10 cellular contexts compared by ENCODE assay signal in genomic region chr1:231334952-231335351, GRCh38. TPM values are rescaled to one million over a fixed set of nuclear protein-coding genes. Genes with fewer than 3 reads are reported as not detected.
DNase-seq lines count a peak whose midpoint lies in the region; ATAC-seq and TF ChIP-seq lines count a peak whose summit lies in the region.
"Had no signal": no experiment of that assay in that cellular context is flagged by ENCODE, and none has a peak within 500 bp of the region (broad histone marks: within the 10 kb centered on the region; RNA-seq: fewer than 3 reads in every experiment).

No MANE protein-coding gene starts in this region.

- H3K36me3 ChIP-seq in A673 (ENCODE audit: insufficient read depth, low read length, poor library complexity, severe bottlenecking) (no peaks in the 10 kb centered on the region), muscle layer of duodenum (ENCODE audit: control insufficient read depth in 1 of 2, insufficient read depth in 2 of 2, low read length in 2 of 2) (peaks cover 0 to 12% of the 10 kb centered on the region in 2 donors)

- POLR2A ChIA-PET in A673 (lab: Charles Lee; ENCODE audit: low non-redundant PET), result no interaction called here
- POLR2A ChIA-PET in MCF 10A (lab: Yijun Ruan, JAX), result interaction anchor here (0.8 to 11.1 kb wide), 12 partner anchors 10 to 533 kb away, joined by 3 to 343 read pairs (median 17); partner anchors contain the start of genes EGLN1, GNPAT and TSNAX

- no peaks in the 10 kb centered on the region for H3K27me3 Mint-ChIP-seq in MCF 10A (ENCODE audit: insufficient read depth, unreplicated experiment)

- no peak for ATAC-seq in HG03521 (IDR thresholded peaks at IDR 0.05; ENCODE audit: unreplicated experiment)

- H3K4me3 ChIP-seq in A673 (ENCODE audit: low read depth, low read length, poor library complexity, severe bottlenecking), result peak overlapping the region; percentile 74
- peak overlapping the region; percentile 19 for H3K4me3 ChIP-seq in HL-60 (replicated peaks; ENCODE audit: insufficient read depth, low read length)
- H3K4me3 ChIP-seq in muscle layer of duodenum (ENCODE audit: low read depth in 1 of 2, low read length in 2 of 2), result peak overlapping the region; percentile 84 to 96

- H3K27ac ChIP-seq in A673 (ENCODE audit: low read depth, low read length, poor library complexity, severe bottlenecking) (no peak overlapping the region), HL-60 (replicated peaks) (no peak overlapping the region), muscle layer of duodenum (ENCODE audit: low read length) (no peak overlapping the region)
- H3K27ac ChIP-seq: neutrophil had no signal

- CTCF ChIA-PET in A673 (lab: Charles Lee) (interaction anchor here (0.6 kb wide), 1 partner anchor 307 kb away, joined by 3 read pairs; no protein-coding TSS in a partner anchor), MCF 10A (lab: Yijun Ruan, JAX) (interaction anchor here (0.7 to 1.6 kb wide), 11 partner anchors 10 to 268 kb away, joined by 3 to 10 read pairs (median 4); no protein-coding TSS in a partner anchor)

- H3K27ac Mint-ChIP-seq in MCF 10A (ENCODE audit: low read depth, unreplicated experiment), result peak overlapping the region; percentile 97

- DNase-seq in A673 (ENCODE audit: low spot score) (no peak), HL-60 (ENCODE audit: low read depth in 1 of 2, low spot score in 1 of 2) (no peak), MCF 10A (ENCODE audit: unreplicated experiment) (no peak), NCI-H1694 treated with DMSO at 0.1 percent for 48 hours (lab: John Stamatoyannopoulos, UW) (no peak), NK-92 (lab: John Stamatoyannopoulos, UW; ENCODE audit: unreplicated experiment) (no peak), GM10266 (ENCODE audit: extremely low spot score) (no peak)
- DNase-seq: substantia nigra had no signal

- H3K4me1 Mint-ChIP-seq in MCF 10A (ENCODE audit: insufficient read depth, unreplicated experiment), result peaks cover 39% of the 10 kb centered on the region

- H3K36me3 Mint-ChIP-seq in MCF 10A (ENCODE audit: insufficient read depth, unreplicated experiment), result peaks cover 40% of the 10 kb centered on the region

- H3K4me3 Mint-ChIP-seq in MCF 10A (ENCODE audit: unreplicated experiment), result peak overlapping the region; percentile 98

- no TSS peak for BruUV-seq in A673 (replicated peaks; lab: Mats Ljungman, UMichigan)
- BruUV-seq in MCF 10A (replicated peaks; lab: Mats Ljungman, UMichigan), result no TSS peak

- intact Hi-C loops in A673 (cut with micrococcal nuclease; ENCODE audit: unreplicated experiment), result no loop called here
- intact Hi-C loops in MCF 10A (cut with micrococcal nuclease), result no loop called here

- H3K9me3 ChIP-seq in A673 (ENCODE audit: low read depth, low read length, poor library complexity, severe bottlenecking) (no peaks in the 10 kb centered on the region), muscle layer of duodenum (ENCODE audit: control insufficient read depth in 1 of 2, low read length in 2 of 2) (no peaks in the 10 kb centered on the region)
- H3K9me3 ChIP-seq: neutrophil had no signal

- H3K4me1 ChIP-seq in A673 (ENCODE audit: insufficient read depth, low read length, poor library complexity, severe bottlenecking) (peaks cover 15% of the 10 kb centered on the region), muscle layer of duodenum (ENCODE audit: control insufficient read depth in 1 of 2, insufficient read depth in 2 of 2, low read length in 2 of 2) (peaks cover 34 to 55% of the 10 kb centered on the region in 2 donors)

- H3K27me3 ChIP-seq in A673 (replicated peaks; ENCODE audit: insufficient read depth, low read depth, low read length, poor library complexity) (no peaks in the 10 kb centered on the region), HL-60 (ENCODE audit: insufficient read depth, poor library complexity, severe bottlenecking) (no peaks in the 10 kb centered on the region), muscle layer of duodenum (ENCODE audit: low read depth, low read length) (no peaks in the 10 kb centered on the region)
- H3K27me3 ChIP-seq: neutrophil had no signal

- no peaks in the 10 kb centered on the region for H3K9me3 Mint-ChIP-seq in MCF 10A (ENCODE audit: unreplicated experiment)

- no peak for TF ChIP-seq CTCF in A673 (conservative IDR thresholded peaks at IDR 0.05; ENCODE audit: low read depth, low read length)
- TF ChIP-seq CTCF in HL-60 (IDR thresholded peaks at IDR 0.05; ENCODE audit: insufficient read depth, low read length), result no peak
- TF ChIP-seq CTCF in MCF 10A (IDR thresholded peaks at IDR 0.05; ENCODE audit: unreplicated experiment), result no peak
- no peak for TF ChIP-seq CTCF in GM10266 (IDR thresholded peaks at IDR 0.05; ENCODE audit: control insufficient read depth, insufficient read depth, low read depth, missing control alignments)

RNA-seq across cellular contexts. Expression of gene EXOC8, which starts 2.7 kb away (rescaled TPM):
- total RNA-seq in A673 (2021) (13.0 and 13.8 TPM in 2 replicates), MCF 10A (2022) (24.0 and 28.5 TPM in 2 replicates)

RNA-seq across cellular contexts. Expression of gene SPRTN, which starts 3.1 kb away (rescaled TPM):
- 21.6 and 27.2 TPM in 2 replicates for total RNA-seq in A673 (2021)
- 30.4 and 36.9 TPM in 2 replicates for total RNA-seq in MCF 10A (2022)

Comparison
In these comparisons a context has a peak if more than half of its experiments do, and no peak if none do; other contexts are left out.
1. H3K4me3 ChIP-seq: peak in every context shown above with its lines; median percentile 90 in muscle layer of duodenum; 74 in A673; 19 in HL-60.